24 cellular contexts compared by ENCODE assay signal in genomic region chr1:205583461-205584130, GRCh38. TPM values are rescaled to one million over a fixed set of nuclear protein-coding genes. Genes with fewer than 3 reads are reported as not detected.
DNase-seq lines count a peak whose midpoint lies in the region; ATAC-seq, FAIRE-seq and TF ChIP-seq lines count a peak whose summit lies in the region.
"Had no signal": no experiment of that assay in that cellular context is flagged by ENCODE, and none has a peak within 500 bp of the region (broad histone marks: within the 10 kb centered on the region; RNA-seq: fewer than 3 reads in every experiment).

No MANE protein-coding gene starts in this region.

- POLR2A ChIA-PET in K562 (lab: Yijun Ruan, JAX): interaction anchor here (0.8 to 1.1 kb wide), 7 partner anchors 8 to 369 kb away, joined by 3 to 5 read pairs (median 3); no protein-coding TSS in a partner anchor

- peak; percentile 19 for FAIRE-seq in K562 (lab: Jason Lieb, UNC)
- FAIRE-seq: TTC549 had no signal

- H3K9me3 ChIP-seq in K562 (replicated peaks; ENCODE audit: control insufficient read depth, insufficient read depth, low read depth, low read length): no peaks in the 10 kb centered on the region
- no peaks in the 10 kb centered on the region for H3K9me3 ChIP-seq in transverse colon
- H3K9me3 ChIP-seq: tibial artery had no signal

- H3K4me1 Mint-ChIP-seq in activated CD8-positive, alpha-beta memory T cell treated with anti-CD3 and anti-CD28 coated beads, Interleukin-2, amount 10 ng/mL, durations not matched to agents 7 days and 5 days: peaks cover 16% of the 10 kb centered on the region

- H3K4me2 ChIP-seq in K562 (ENCODE audit: insufficient read depth, low read length): no peak overlapping the region
- H3K4me2 ChIP-seq: KMS-11, smooth muscle cell had no signal

- WGBS in K562 (ENCODE audit: insufficient coverage, low coverage, missing lambda C conversion rate): 8% methylated on average over 7 of the region's 7 CpGs
- WGBS in transverse colon (ENCODE audit: low coverage in 1 of 2), 2 donors: 95% methylated on average over 7 of the region's 7 CpGs; no CpG with 5 or more reads in 1 of the 2 donors

- intact Hi-C loops in K562 (cut with micrococcal nuclease) (no loop called here), transverse colon (cut with DNase I; ENCODE audit: low total_unique reads) (loop anchor here (10.0 kb wide), 1 partner anchor 51 kb away; the partner anchor contains the start of gene ELK4)

- no peak for ATAC-seq in activated CD8-positive, alpha-beta memory T cell treated with anti-CD3 and anti-CD28 coated beads, Interleukin-2, amount 10 ng/mL, durations not matched to agents 7 days and 5 days
- ATAC-seq in K562: peak; percentile 12
- no peak for ATAC-seq in HG03520 (IDR thresholded peaks at IDR 0.05; ENCODE audit: unreplicated experiment)
- ATAC-seq: activated CD4-positive, alpha-beta T cell treated with anti-CD3 and anti-CD28 coated beads for 36 hours; Right ventricle myocardium inferior had no signal

- BruUV-seq in K562 (replicated peaks; lab: Mats Ljungman, UMichigan): no TSS peak

- no peak for TF ChIP-seq POLR2A in K562 (conservative IDR thresholded peaks at IDR 0.05)
- no peak for TF ChIP-seq POLR2A in transverse colon (IDR thresholded peaks at IDR 0.05)

- CTCF ChIA-PET in activated CD8-positive, alpha-beta memory T cell treated with anti-CD3 and anti-CD28 coated beads, Interleukin-2, amount 10 ng/mL, durations not matched to agents 7 days and 5 days (lab: Charles Lee): interaction anchor here (0.8 to 2.1 kb wide), 7 partner anchors 8 to 229 kb away, joined by 3 to 13 read pairs (median 4); no protein-coding TSS in a partner anchor
- CTCF ChIA-PET in K562 (lab: Yijun Ruan, JAX; ENCODE audit: low intra/inter-chr PET ratio): no interaction called here

- H3K9me3 Mint-ChIP-seq in activated CD8-positive, alpha-beta memory T cell treated with anti-CD3 and anti-CD28 coated beads, Interleukin-2, amount 10 ng/mL, durations not matched to agents 7 days and 5 days (ENCODE audit: low read depth): no peaks in the 10 kb centered on the region

- H4K20me1 ChIP-seq in K562 (replicated peaks; ENCODE audit: control insufficient read depth, insufficient read depth, low read length): peaks cover 30% of the 10 kb centered on the region

- H3K27me3 Mint-ChIP-seq in activated CD8-positive, alpha-beta memory T cell treated with anti-CD3 and anti-CD28 coated beads, Interleukin-2, amount 10 ng/mL, durations not matched to agents 7 days and 5 days: peaks cover 3% of the 10 kb centered on the region
- H3K27me3 Mint-ChIP-seq: activated CD4-positive, alpha-beta T cell treated with anti-CD3 and anti-CD28 coated beads for 36 hours had no signal

- H3K27ac Mint-ChIP-seq in activated CD8-positive, alpha-beta memory T cell treated with anti-CD3 and anti-CD28 coated beads, Interleukin-2, amount 10 ng/mL, durations not matched to agents 7 days and 5 days: no peak overlapping the region
- H3K27ac Mint-ChIP-seq: activated CD4-positive, alpha-beta T cell treated with anti-CD3 and anti-CD28 coated beads for 36 hours had no signal

- no peak for TF ChIP-seq EP300 in K562 (IDR thresholded peaks at IDR 0.05; ENCODE audit: low read length)
- no peak for TF ChIP-seq EP300 in transverse colon (IDR thresholded peaks at IDR 0.05; ENCODE audit: low read depth)

- H3K36me3 ChIP-seq in K562 (ENCODE audit: control insufficient read depth, insufficient read depth, low read length) (no peaks in the 10 kb centered on the region), transverse colon (no peaks in the 10 kb centered on the region)
- H3K36me3 ChIP-seq: brain microvascular endothelial cell, tibial artery had no signal

- H3K27me3 ChIP-seq in K562 (ENCODE audit: control insufficient read depth in 2 of 2, insufficient read depth in 2 of 2, low read length in 2 of 2) (peaks cover 46 to 62% of the 10 kb centered on the region in 2 experiments), transverse colon (no peaks in the 10 kb centered on the region)

- no peak for TF ChIP-seq CTCF in K562 (IDR thresholded peaks at IDR 0.05 in 2 of 3, conservative IDR thresholded peaks at IDR 0.05 in 1 of 3; ENCODE audit: insufficient read depth in 2 of 3, low read depth in 1 of 3, low read length in 3 of 3)
- TF ChIP-seq CTCF in transverse colon (IDR thresholded peaks at IDR 0.05): no peak

- H3K27ac ChIP-seq in K562 (ENCODE audit: extremely low read depth, low read depth, low read length): no peak overlapping the region
- peak overlapping the region in 3 of 4 donors; percentile 67 to 85 (median 71) for H3K27ac ChIP-seq in transverse colon
- H3K27ac ChIP-seq: brain microvascular endothelial cell, KMS-11, tibial artery had no signal

- H3K4me1 ChIP-seq in K562 (replicated peaks in 1 of 2; ENCODE audit: control insufficient read depth in 2 of 2, insufficient read depth in 2 of 2, low read length in 2 of 2): peaks cover 0 to 7% of the 10 kb centered on the region in 2 experiments; a peak in 1 of 5 replicates
- peaks cover 11 to 41% (median 24%) of the 10 kb centered on the region in 4 donors for H3K4me1 ChIP-seq in transverse colon
- H3K4me1 ChIP-seq: tibial artery had no signal

- H3K9ac ChIP-seq in K562 (ENCODE audit: insufficient read depth in 1 of 2, low read depth in 2 of 2, low read length in 2 of 2): peak overlapping the region in 1 of 2 experiments; percentile 73; a peak in 1 of 4 replicates
- H3K9ac ChIP-seq: KMS-11 had no signal

- peak; percentile 47 for DNase-seq in activated CD8-positive, alpha-beta memory T cell treated with anti-CD3 and anti-CD28 coated beads, Interleukin-2, amount 50 U/mL, for 48 hours
- DNase-seq in activated CD8-positive, alpha-beta memory T cell treated with anti-CD3 and anti-CD28 coated beads, Interleukin-2, amount 10 ng/mL, durations not matched to agents 7 days and 5 days: no peak
- DNase-seq in K562 (ENCODE audit: extremely low read depth in 1 of 4, low spot score in 3 of 4): no peak
- peak; percentile 41 for DNase-seq in mesenteric fat pad (ENCODE audit: low spot score)
- DNase-seq in transverse colon: peak; percentile 6
- no peak for DNase-seq in pons (ENCODE audit: low spot score)
- no peak for DNase-seq in NCI-H128 (lab: John Stamatoyannopoulos, UW; ENCODE audit: unreplicated experiment)
- DNase-seq: activated CD4-positive, alpha-beta T cell treated with anti-CD3 and anti-CD28 coated beads for 36 hours; AML-193; brain microvascular endothelial cell; cortex of kidney; GF-D8; glutamatergic neuron; HCEC 1CT; NCI-H187 treated with DMSO at 0.1 percent for 48 hours; NCI-H82; stimulated activated CD4-positive, alpha-beta T cell treated with anti-CD3 and anti-CD28 coated beads, Interleukin-4, amount 100 ng/mL, for 1 hour; stimulated activated naive CD4-positive, alpha-beta T cell treated with Interleukin-2 at 50 U/mL for 16 hours had no signal

- no peak for TF ChIP-seq RAD21 in K562 (CRISPR knock-in tag; conservative IDR thresholded peaks at IDR 0.05 in 1 of 2, IDR thresholded peaks at IDR 0.05 in 1 of 2)

- H2AFZ ChIP-seq in K562 (ENCODE audit: low read depth, low read length): no peak overlapping the region

- H3K9me1 ChIP-seq in K562 (ENCODE audit: control insufficient read depth, insufficient read depth, low read length): no peaks in the 10 kb centered on the region

- H3K4me3 Mint-ChIP-seq in activated CD8-positive, alpha-beta memory T cell treated with anti-CD3 and anti-CD28 coated beads, Interleukin-2, amount 10 ng/mL, durations not matched to agents 7 days and 5 days: no peak overlapping the region
- H3K4me3 Mint-ChIP-seq: activated CD4-positive, alpha-beta T cell treated with anti-CD3 and anti-CD28 coated beads for 36 hours had no signal

- H3K79me2 ChIP-seq in K562 (ENCODE audit: control insufficient read depth, insufficient read depth, low read length): no peaks in the 10 kb centered on the region

- H3K36me3 Mint-ChIP-seq in activated CD8-positive, alpha-beta memory T cell treated with anti-CD3 and anti-CD28 coated beads, Interleukin-2, amount 10 ng/mL, durations not matched to agents 7 days and 5 days: no peaks in the 10 kb centered on the region

- in situ Hi-C loops in K562 (cut with MboI) (no loop called here), transverse colon (cut with MboI; ENCODE audit: low pct_ligation_motif_present in 1 of 4, low pct_unique_long_range_greater_than_20kb in 1 of 4, low sequenced_read_pairs in 3 of 4) (no loop called here)

- H3K4me3 ChIP-seq in K562: no peak overlapping the region
- no peak overlapping the region for H3K4me3 ChIP-seq in transverse colon
- H3K4me3 ChIP-seq: smooth muscle cell, tibial artery had no signal

TF ChIP-seq in K562, 482 proteins besides CTCF, POLR2A, EP300 and RAD21 (continues in another document):
- no peak for TF ChIP-seq KDM2B (CRISPR knock-in tag; IDR thresholded peaks at IDR 0.05)

RNA-seq across cellular contexts. Expression of gene ELK4, which starts 48.2 kb away (rescaled TPM):
- total RNA-seq in activated CD8-positive, alpha-beta memory T cell treated with anti-CD3 and anti-CD28 coated beads, Interleukin-2, amount 10 ng/mL, durations not matched to agents 7 days and 5 days: 10 to 100 TPM; 70.9 to 79.7 TPM
- 16.6 and 43.3 TPM in 2 replicates for total RNA-seq in K562 (2011; cell fraction: chromatin; rRNA removed; ENCODE audit: low replicate concordance)
- total RNA-seq in K562 (2011; cell fraction: nucleolus; rRNA removed): 7.7 and 10.5 TPM in 2 replicates
- total RNA-seq in K562 (2011; cell fraction: nucleoplasm; rRNA removed): 22.9 and 45.5 TPM in 2 replicates
- total RNA-seq in K562 (2014; rRNA removed) (4.2 and 7.4 TPM in 2 replicates), K562 (2014; rRNA removed; fragmentation: Illumina TruSeq; extraction: Trizol) (15.3 and 18.5 TPM in 2 replicates), K562 (2015; rRNA removed; fragmentation: Illumina TruSeq; extraction: Trizol) (12.4 and 13.8 TPM in 2 replicates), K562 (2021) (21.7 and 22.2 TPM in 2 replicates), mesenteric fat pad (70.2 TPM), transverse colon (10 to 100 TPM; 16.0 to 24.1 (median 19.7) TPM)
- polyA plus RNA-seq in K562 (2011; rRNA removed) (9.2 and 12.9 TPM in 2 replicates), K562 (2014; fragmentation: Illumina TruSeq; extraction: Trizol) (8.9 and 12.9 TPM in 2 replicates), K562 (2014; fragmentation: Nextera tagmentation; extraction: Ambion mirVana) (1 to 10 TPM; 2.0 to 3.1 TPM), K562 (2014; rRNA removed) (7.0 and 7.3 TPM in 2 replicates)
- polyA plus RNA-seq in K562 (2011; cell fraction: cytosol; rRNA removed): 2.3 and 6.5 TPM in 2 replicates
- 15.1 and 25.1 TPM in 2 replicates for polyA plus RNA-seq in K562 (2011; cell fraction: nucleus; rRNA removed)
- polyA plus RNA-seq in K562 (2012): 5.2 and 7.9 TPM in 2 replicates
- 9.9 and 16.0 TPM in 2 replicates for polyA minus RNA-seq in K562 (2011; rRNA and poly(A)+ RNA removed)
- polyA minus RNA-seq in K562 (2011; cell fraction: cytosol; rRNA and poly(A)+ RNA removed): 5.3 and 11.2 TPM in 2 replicates
- polyA minus RNA-seq in K562 (2011; cell fraction: nucleus; rRNA and poly(A)+ RNA removed): 7.0 and 15.4 TPM in 2 replicates

Comparison
In these comparisons a context has a peak if more than half of its experiments do, and no peak if none do; other contexts are left out.
1. DNase-seq: peak in activated CD8-positive, alpha-beta memory T cell treated with anti-CD3 and anti-CD28 coated beads, Interleukin-2, amount 50 U/mL, for 48 hours (single experiment), mesenteric fat pad (single experiment) and transverse colon (single experiment); none in activated CD8-positive, alpha-beta memory T cell treated with anti-CD3 and anti-CD28 coated beads, Interleukin-2, amount 10 ng/mL, durations not matched to agents 7 days and 5 days (single experiment), K562 (0 of 4), pons (single experiment) and NCI-H128 (single experiment).